In the genomic region with DNA sequence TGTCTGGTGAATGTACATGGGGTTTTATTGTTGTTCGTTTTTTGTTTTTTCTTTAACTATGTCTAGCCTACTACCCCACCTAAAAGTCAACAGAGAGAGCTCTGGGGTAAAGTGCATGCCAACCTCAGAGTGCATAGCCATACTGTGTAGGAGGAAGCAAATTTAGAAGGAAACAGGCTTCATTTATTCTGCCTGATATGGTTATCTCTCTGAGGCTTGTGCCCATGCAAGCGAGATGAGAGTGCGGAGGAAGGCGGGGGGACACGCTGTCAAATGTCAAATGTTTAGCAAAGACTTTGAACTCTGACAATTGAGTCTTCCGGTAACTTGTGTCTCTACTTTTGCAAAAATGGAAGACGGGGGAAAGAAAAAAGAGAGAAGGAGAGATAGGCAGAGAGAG, we compare ENCODE assay signal across 10 cellular contexts.
DNase-seq lines count a peak whose midpoint lies in the region; ATAC-seq and TF ChIP-seq lines count a peak whose summit lies in the region.
"Had no signal": no experiment of that assay in that cellular context is flagged by ENCODE, and none has a peak within 500 bp of the region (broad histone marks: within the 10 kb centered on the region; RNA-seq: fewer than 3 reads in every experiment).

No MANE protein-coding gene starts in this region.

- H3K4me3 ChIP-seq in CD8-positive, alpha-beta memory T cell (ENCODE audit: low read length) = peak overlapping the region; percentile 58

- H3K27me3 Mint-ChIP-seq in CD8-positive, alpha-beta memory T cell = no peaks in the 10 kb centered on the region
- H3K27me3 Mint-ChIP-seq in T-helper 17 cell (no peaks in the 10 kb centered on the region), osteocyte (ENCODE audit: unreplicated experiment) (no peaks in the 10 kb centered on the region)
- H3K27me3 Mint-ChIP-seq in activated naive CD4-positive, alpha-beta T cell treated with anti-CD3 and anti-CD28 coated beads for 36 hours (ENCODE audit: low read depth) = no peaks in the 10 kb centered on the region

- peak overlapping the region; percentile 88 to 97 (median 93) for H3K4me3 Mint-ChIP-seq in CD8-positive, alpha-beta memory T cell
- H3K4me3 Mint-ChIP-seq in T-helper 17 cell (peak overlapping the region; percentile 93), osteocyte (ENCODE audit: unreplicated experiment) (no peak overlapping the region)
- H3K4me3 Mint-ChIP-seq in activated naive CD4-positive, alpha-beta T cell treated with anti-CD3 and anti-CD28 coated beads for 36 hours = peak overlapping the region; percentile 87

- peak in 3 of 5 donors; percentile 53 to 84 (median 73) for DNase-seq in CD8-positive, alpha-beta memory T cell
- DNase-seq in T-helper 17 cell (peak in 1 of 3 donors; percentile 27), osteocyte (ENCODE audit: extremely low spot score, unreplicated experiment) (no peak), SKM-1 (lab: John Stamatoyannopoulos, UW; ENCODE audit: unreplicated experiment) (no peak), globus pallidus (ENCODE audit: low spot score) (no peak)
- DNase-seq in activated naive CD4-positive, alpha-beta T cell treated with anti-CD3 and anti-CD28 coated beads for 36 hours = peak; percentile 69
- DNase-seq: esophagus squamous epithelium, NCI-H2171 had no signal

- intact Hi-C loops in activated naive CD4-positive, alpha-beta T cell treated with anti-CD3 and anti-CD28 coated beads for 36 hours (cut with micrococcal nuclease) = loop anchor here (2.0 kb wide), 1 partner anchor 119 kb away; no protein-coding TSS in a partner anchor

- no peaks in the 10 kb centered on the region for H3K36me3 ChIP-seq in CD8-positive, alpha-beta memory T cell (ENCODE audit: insufficient read depth, low read length)
- H3K36me3 ChIP-seq: esophagus squamous epithelium had no signal

- H3K9me3 Mint-ChIP-seq in CD8-positive, alpha-beta memory T cell = peaks cover 0 to 9% (median 2%) of the 10 kb centered on the region in 5 donors
- H3K9me3 Mint-ChIP-seq in activated naive CD4-positive, alpha-beta T cell treated with anti-CD3 and anti-CD28 coated beads for 36 hours = no peaks in the 10 kb centered on the region
- H3K9me3 Mint-ChIP-seq in osteocyte (ENCODE audit: unreplicated experiment) = no peaks in the 10 kb centered on the region

- ATAC-seq in T-helper 17 cell (peak; percentile 46), GM21619 (IDR thresholded peaks at IDR 0.05; ENCODE audit: unreplicated experiment) (no peak), GM19324 (IDR thresholded peaks at IDR 0.05; ENCODE audit: low FRiP score, unreplicated experiment) (no peak)

- H3K4me1 Mint-ChIP-seq in CD8-positive, alpha-beta memory T cell = peaks cover 82 to 99% (median 98%) of the 10 kb centered on the region in 3 donors
- peaks cover 69% of the 10 kb centered on the region for H3K4me1 Mint-ChIP-seq in T-helper 17 cell
- H3K4me1 Mint-ChIP-seq in activated naive CD4-positive, alpha-beta T cell treated with anti-CD3 and anti-CD28 coated beads for 36 hours (ENCODE audit: low read depth) = peaks cover 96% of the 10 kb centered on the region
- peaks cover 53% of the 10 kb centered on the region for H3K4me1 Mint-ChIP-seq in osteocyte (ENCODE audit: unreplicated experiment)

- POLR2A ChIA-PET in CD8-positive, alpha-beta memory T cell (lab: Charles Lee) = interaction anchor here (0.8 to 4.7 kb wide), 5 partner anchors 10 to 338 kb away, joined by 4 to 33 read pairs (median 15); no protein-coding TSS in a partner anchor

- CTCF ChIA-PET in CD8-positive, alpha-beta memory T cell (lab: Charles Lee) = interaction anchor here (0.9 to 6.0 kb wide), 9 partner anchors 9 to 338 kb away, joined by 3 to 94 read pairs (median 7); no protein-coding TSS in a partner anchor
- CTCF ChIA-PET in activated naive CD4-positive, alpha-beta T cell treated with anti-CD3 and anti-CD28 coated beads for 36 hours (lab: Charles Lee) = interaction anchor here (0.6 to 9.1 kb wide), 8 partner anchors 10 to 339 kb away, joined by 4 to 133 read pairs (median 14); no protein-coding TSS in a partner anchor

- H3K36me3 Mint-ChIP-seq in CD8-positive, alpha-beta memory T cell = peaks cover 2 to 16% (median 14%) of the 10 kb centered on the region in 3 donors
- peaks cover 5% of the 10 kb centered on the region for H3K36me3 Mint-ChIP-seq in T-helper 17 cell (ENCODE audit: low read depth)
- H3K36me3 Mint-ChIP-seq in activated naive CD4-positive, alpha-beta T cell treated with anti-CD3 and anti-CD28 coated beads for 36 hours (ENCODE audit: low read depth) = peaks cover 6% of the 10 kb centered on the region
- no peaks in the 10 kb centered on the region for H3K36me3 Mint-ChIP-seq in osteocyte (ENCODE audit: unreplicated experiment)

- no peak for TF ChIP-seq CTCF in osteocyte (IDR thresholded peaks at IDR 0.05)

- peak overlapping the region; percentile 98 to 100 (median 99) for H3K27ac Mint-ChIP-seq in CD8-positive, alpha-beta memory T cell
- H3K27ac Mint-ChIP-seq in T-helper 17 cell (peak overlapping the region; percentile 100), osteocyte (ENCODE audit: unreplicated experiment) (peak overlapping the region; percentile 23)
- H3K27ac Mint-ChIP-seq in activated naive CD4-positive, alpha-beta T cell treated with anti-CD3 and anti-CD28 coated beads for 36 hours = peak overlapping the region; percentile 96

- no peaks in the 10 kb centered on the region for H3K27me3 ChIP-seq in CD8-positive, alpha-beta memory T cell (ENCODE audit: insufficient read depth, low read length, poor library complexity, severe bottlenecking)
- H3K27me3 ChIP-seq: esophagus squamous epithelium had no signal

- H3K27ac ChIP-seq in CD8-positive, alpha-beta memory T cell (ENCODE audit: low read depth, low read length) = peak overlapping the region; percentile 85

- no peaks in the 10 kb centered on the region for H3K9me3 ChIP-seq in CD8-positive, alpha-beta memory T cell (ENCODE audit: low read length)
- H3K9me3 ChIP-seq in T-helper 17 cell (ENCODE audit: control insufficient read depth, low read length, poor library complexity, severe bottlenecking) = no peaks in the 10 kb centered on the region
- H3K9me3 ChIP-seq: esophagus squamous epithelium had no signal

- H3K4me1 ChIP-seq in CD8-positive, alpha-beta memory T cell (ENCODE audit: insufficient read depth, low read length) = peaks cover 84% of the 10 kb centered on the region

Comparison
In these comparisons a context has a peak if more than half of its experiments do, and no peak if none do; other contexts are left out.
1. DNase-seq: peak in CD8-positive, alpha-beta memory T cell (3 of 5) and activated naive CD4-positive, alpha-beta T cell treated with anti-CD3 and anti-CD28 coated beads for 36 hours (single experiment); none in osteocyte (single experiment), SKM-1 (single experiment) and globus pallidus (single experiment).
2. H3K27ac Mint-ChIP-seq: peak in every context shown above with its lines; median percentile 100 in T-helper 17 cell; 99 in CD8-positive, alpha-beta memory T cell; 96 in activated naive CD4-positive, alpha-beta T cell treated with anti-CD3 and anti-CD28 coated beads for 36 hours; 23 in osteocyte.